In the genomic region with DNA sequence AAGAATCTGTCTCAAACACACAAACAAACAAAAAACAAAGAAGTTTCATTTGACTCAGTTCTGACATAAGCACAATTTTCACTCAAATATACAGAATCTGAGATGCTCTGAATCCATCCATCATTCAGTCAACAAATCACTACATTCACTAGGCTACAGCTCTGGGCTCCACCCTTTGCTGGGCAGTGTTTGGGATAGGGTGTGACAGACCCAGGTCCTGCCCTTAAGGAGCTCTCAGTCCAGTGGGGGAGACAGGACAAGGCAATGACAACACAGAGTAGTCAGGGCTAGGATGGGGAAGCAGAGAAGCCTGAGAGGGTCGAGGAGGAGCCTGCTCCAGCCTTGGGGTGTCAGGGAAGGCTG, we compare ENCODE assay signal across 17 cellular contexts. TPM values are rescaled to one million over a fixed set of nuclear protein-coding genes. Genes with fewer than 3 reads are reported as not detected.
DNase-seq lines count a peak whose midpoint lies in the region; ATAC-seq, FAIRE-seq and TF ChIP-seq lines count a peak whose summit lies in the region.
"Had no signal": no experiment of that assay in that cellular context is flagged by ENCODE, and none has a peak within 500 bp of the region (broad histone marks: within the 10 kb centered on the region; RNA-seq: fewer than 3 reads in every experiment).

No MANE protein-coding gene starts in this region.

- CTCF ChIA-PET in HepG2 (lab: Yijun Ruan, JAX; ENCODE audit: low intra/inter-chr PET ratio, low total read pairs) = no interaction called here

- TF ChIP-seq CTCF in endothelial cell (IDR thresholded peaks at IDR 0.05; ENCODE audit: unreplicated experiment) (no peak), neural cell (IDR thresholded peaks at IDR 0.05; ENCODE audit: poor library complexity, severe bottlenecking) (no peak), HepG2 (CRISPR knock-in tag; IDR thresholded peaks at IDR 0.05) (no peak)

- POLR2A ChIA-PET in HepG2 (lab: Yijun Ruan, JAX) = no interaction called here

- BruUV-seq in HepG2 (replicated peaks; lab: Mats Ljungman, UMichigan) = no TSS peak

- H2AFZ ChIP-seq in neural cell (ENCODE audit: low read depth, low read length) = no peak overlapping the region
- no peak overlapping the region for H2AFZ ChIP-seq in HepG2 (ENCODE audit: low read length)

- no peak for FAIRE-seq in HepG2 (lab: Jason Lieb, UNC)

- no peaks in the 10 kb centered on the region for H3K9me2 ChIP-seq in neural cell (ENCODE audit: insufficient read depth, low read length)

- H3K4me3 Mint-ChIP-seq in endothelial cell (ENCODE audit: unreplicated experiment) = peak overlapping the region; percentile 35
- H3K4me3 Mint-ChIP-seq: activated B cell treated with CpG ODN at 0.5 μM for 24 hours; activated T-helper 1 cell treated with anti-CD3 and anti-CD28 coated beads, Interleukin-12 subunit alpha, Interleukin-12 subunit beta, Interleukin-2, Interleukin-4 antibody, amounts not matched to agents 30 ng/mL and 10 ng/mL and 1 ng/mL, durations not matched to agents 14 hours and 24 hours and 36 hours had no signal

- no peak for DNase-seq in endothelial cell (ENCODE audit: low spot score)
- DNase-seq in activated gamma-delta T cell (lab: John Stamatoyannopoulos, UW) = no peak
- DNase-seq in NCI-H187 treated with DMSO at 0.1 percent for 48 hours (lab: John Stamatoyannopoulos, UW) = no peak
- no peak for DNase-seq in HepG2 (ENCODE audit: low spot score)
- DNase-seq: activated B cell treated with CpG ODN at 0.5 μM for 24 hours; cerebellar nuclear complex; Kasumi-1; midbrain; NCI-H2107; right lobe of liver; stimulated activated CD4-positive, alpha-beta T cell treated with anti-CD3 and anti-CD28 coated beads, Interleukin-1b, Interleukin-23, amount 100 ng/mL, for 48 hours; uterus had no signal

- no peaks in the 10 kb centered on the region for H3K36me3 ChIP-seq in ES-I3 (ENCODE audit: insufficient read depth, low read length)
- no peaks in the 10 kb centered on the region for H3K36me3 ChIP-seq in HUES64 (ENCODE audit: insufficient read depth, low read length)
- H3K36me3 ChIP-seq in neural cell (ENCODE audit: insufficient read depth, low read length) = no peaks in the 10 kb centered on the region
- H3K36me3 ChIP-seq in HepG2 (replicated peaks in 1 of 2; ENCODE audit: control insufficient read depth in 1 of 2, insufficient read depth in 2 of 2, low read length in 2 of 2) = no peaks in the 10 kb centered on the region
- H3K36me3 ChIP-seq: right lobe of liver, uterus had no signal

- H3K4me3 ChIP-seq in HUES64 (ENCODE audit: low read length) (peak overlapping the region; percentile 37; the same call in 1 of the 2 replicates), neural cell (ENCODE audit: low read length) (peak overlapping the region; percentile 58), HepG2 (replicated peaks in 1 of 3; ENCODE audit: insufficient read depth in 1 of 3, low read depth in 2 of 3, low read length in 3 of 3) (no peak overlapping the region)
- H3K4me3 ChIP-seq: right lobe of liver, uterus had no signal

- H3F3A ChIP-seq in neural cell (ENCODE audit: insufficient read depth, low read length, poor library complexity, severe bottlenecking) = no peaks in the 10 kb centered on the region

- H3K9me3 ChIP-seq in ES-I3 (ENCODE audit: control insufficient read depth, insufficient read depth, low read length) = no peaks in the 10 kb centered on the region
- H3K9me3 ChIP-seq in HUES64 (ENCODE audit: insufficient read depth, low read depth, low read length) = peaks cover 6% of the 10 kb centered on the region; the same call in 1 of the 2 replicates
- H3K9me3 ChIP-seq in neural cell (ENCODE audit: low read length) = peaks cover 3% of the 10 kb centered on the region
- H3K9me3 ChIP-seq in HepG2 (ENCODE audit: low read length) = no peaks in the 10 kb centered on the region
- H3K9me3 ChIP-seq: right lobe of liver, uterus had no signal

- TF ChIP-seq POLR2A in HepG2 (IDR thresholded peaks at IDR 0.05; ENCODE audit: insufficient read depth in 1 of 2, low read depth in 2 of 2, low read length in 2 of 2) = no peak

- H3K36me3 Mint-ChIP-seq in endothelial cell (ENCODE audit: low read depth, unreplicated experiment) = peaks cover 7% of the 10 kb centered on the region

- ATAC-seq in GM18517 (IDR thresholded peaks at IDR 0.05; ENCODE audit: unreplicated experiment) (no peak), HepG2 (no peak)

- no peaks in the 10 kb centered on the region for H3K9me3 Mint-ChIP-seq in endothelial cell (ENCODE audit: unreplicated experiment)
- H3K9me3 Mint-ChIP-seq: activated B cell treated with CpG ODN at 0.5 μM for 24 hours; activated T-helper 1 cell treated with anti-CD3 and anti-CD28 coated beads, Interleukin-12 subunit alpha, Interleukin-12 subunit beta, Interleukin-2, Interleukin-4 antibody, amounts not matched to agents 30 ng/mL and 10 ng/mL and 1 ng/mL, durations not matched to agents 14 hours and 24 hours and 36 hours had no signal

- H3K27ac ChIP-seq in HUES64 (ENCODE audit: low read depth, low read length) (no peak overlapping the region), neural cell (ENCODE audit: low read length) (no peak overlapping the region), HepG2 (ENCODE audit: extremely low read length, insufficient read depth, low read length) (no peak overlapping the region)
- H3K27ac ChIP-seq: right lobe of liver, uterus had no signal

- TF ChIP-seq RAD21 in neural cell (conservative IDR thresholded peaks at IDR 0.05) (no peak), HepG2 (CRISPR knock-in tag; IDR thresholded peaks at IDR 0.05) (no peak)

- H3K79me2 ChIP-seq in neural cell (replicated peaks; ENCODE audit: insufficient read depth, low read length) (no peaks in the 10 kb centered on the region), HepG2 (ENCODE audit: insufficient read depth, low read length) (no peaks in the 10 kb centered on the region)

- WGBS in HUES64 = 33% methylated on average over 1 of the region's 1 CpG
- WGBS in HepG2 (ENCODE audit: low lambda C conversion rate) = no CpG with 5 or more reads among the region's 1 CpG

- no peaks in the 10 kb centered on the region for H3K4me1 ChIP-seq in ES-I3 (ENCODE audit: insufficient read depth, low read length)
- no peaks in the 10 kb centered on the region for H3K4me1 ChIP-seq in HUES64 (ENCODE audit: insufficient read depth, low read length)
- no peaks in the 10 kb centered on the region for H3K4me1 ChIP-seq in HepG2 (ENCODE audit: insufficient read depth, low read length)

- H3K4me2 ChIP-seq in neural cell (ENCODE audit: low read length) (no peak overlapping the region), HepG2 (ENCODE audit: low read depth, low read length) (no peak overlapping the region)

- peaks cover 19% of the 10 kb centered on the region for H3K27me3 Mint-ChIP-seq in endothelial cell (ENCODE audit: unreplicated experiment)

- in situ Hi-C loops in HepG2 (cut with HindIII; ENCODE audit: extremely low pct_ligation_motif_present, low pct_unique_long_range_greater_than_20kb) = no loop called here

- H3K4me1 Mint-ChIP-seq in endothelial cell (ENCODE audit: unreplicated experiment) = peaks cover 3% of the 10 kb centered on the region

- H4K20me1 ChIP-seq in neural cell (ENCODE audit: insufficient read depth) (no peaks in the 10 kb centered on the region), HepG2 (ENCODE audit: insufficient read depth, low read length) (no peaks in the 10 kb centered on the region)

- intact Hi-C loops in HepG2 (cut with micrococcal nuclease; ENCODE audit: unreplicated experiment) = no loop called here

- no peak overlapping the region for H3K27ac Mint-ChIP-seq in endothelial cell (ENCODE audit: unreplicated experiment)
- H3K27ac Mint-ChIP-seq: activated B cell treated with CpG ODN at 0.5 μM for 24 hours; activated T-helper 1 cell treated with anti-CD3 and anti-CD28 coated beads, Interleukin-12 subunit alpha, Interleukin-12 subunit beta, Interleukin-2, Interleukin-4 antibody, amounts not matched to agents 30 ng/mL and 10 ng/mL and 1 ng/mL, durations not matched to agents 14 hours and 24 hours and 36 hours had no signal

- H3K9ac ChIP-seq in ES-I3 (ENCODE audit: low read depth, low read length) (peak overlapping the region; percentile 17; the same call in 1 of the 2 replicates), HUES64 (ENCODE audit: low read depth, low read length) (no peak overlapping the region), neural cell (ENCODE audit: low read length) (no peak overlapping the region), HepG2 (ENCODE audit: insufficient read depth, low read depth, low read length) (no peak overlapping the region)

- H3K27me3 ChIP-seq in HUES64 (ENCODE audit: insufficient read depth, low read length) = peaks cover 78% of the 10 kb centered on the region
- peaks cover 47% of the 10 kb centered on the region for H3K27me3 ChIP-seq in neural cell (ENCODE audit: insufficient read depth, low read depth, low read length)
- H3K27me3 ChIP-seq in HepG2 (ENCODE audit: control insufficient read depth in 1 of 2, insufficient read depth in 2 of 2, low read length in 2 of 2) = peaks cover 2 to 3% of the 10 kb centered on the region in 2 experiments; a peak in 2 of 5 replicates
- H3K27me3 ChIP-seq: uterus had no signal

- TF ChIP-seq EP300 in neural cell (conservative IDR thresholded peaks at IDR 0.05; ENCODE audit: poor library complexity, severe bottlenecking) (no peak), HepG2 (IDR thresholded peaks at IDR 0.05; ENCODE audit: low read depth in 2 of 2, low read length in 2 of 2) (no peak), HepG2 (CRISPR knock-in tag; IDR thresholded peaks at IDR 0.05; ENCODE audit: borderline replicate concordance) (no peak)

RNA-seq across cellular contexts. Expression of gene SPTBN4, which starts 45.3 kb away (rescaled TPM):
- polyA plus RNA-seq in HUES64 (2013, experiment 1 of 2) = 0.80 TPM
- 1.6 TPM for polyA plus RNA-seq in HUES64 (2013, experiment 2 of 2)
- total RNA-seq in endothelial cell (ENCODE audit: unreplicated experiment) (0.49 TPM), HepG2 (2016; rRNA removed; fragmentation: Illumina TruSeq; extraction: Trizol) (0.11 TPM in 1 of 2 replicates, not detected in the other)
- polyA plus RNA-seq in neural cell (10.4 and 12.7 TPM in 2 replicates), HepG2 (2011; rRNA removed) (0.08 and 0.11 TPM in 2 replicates)
- 9.6 and 10.2 TPM in 2 replicates for polyA minus RNA-seq in neural cell
- total RNA-seq in HepG2 (2016; cell fraction: cytosol; rRNA removed; fragmentation: Illumina TruSeq; extraction: Trizol; ENCODE audit: low read depth) = not detected in 2 replicates
- total RNA-seq in HepG2 (2016; cell fraction: insoluble cytoplasmic fraction; rRNA removed; fragmentation: Illumina TruSeq; extraction: Trizol) = not detected in 2 replicates
- not detected in 2 replicates for total RNA-seq in HepG2 (2016; cell fraction: membrane; rRNA removed; fragmentation: Illumina TruSeq; extraction: Trizol)
- not detected in 2 replicates for total RNA-seq in HepG2 (2016; cell fraction: nucleus; rRNA removed; fragmentation: Illumina TruSeq; extraction: Trizol)
- polyA plus RNA-seq in HepG2 (2011; cell fraction: cytosol; rRNA removed) = 0.04 and 0.11 TPM in 2 replicates
- polyA plus RNA-seq in HepG2 (2011; cell fraction: nucleus; rRNA removed) = 0.26 and 0.29 TPM in 2 replicates
- polyA plus RNA-seq in HepG2 (2012) = 0.11 TPM in 2 replicates
- polyA plus RNA-seq in HepG2 (2016; cell fraction: cytosol; fragmentation: Illumina TruSeq; extraction: Trizol; ENCODE audit: low read depth) = not detected in 2 replicates
- not detected in 2 replicates for polyA plus RNA-seq in HepG2 (2016; cell fraction: insoluble cytoplasmic fraction; fragmentation: Illumina TruSeq; extraction: Trizol; ENCODE audit: low read depth)
- not detected in 2 replicates for polyA plus RNA-seq in HepG2 (2016; cell fraction: membrane; fragmentation: Illumina TruSeq; extraction: Trizol; ENCODE audit: low read depth)
- not detected in 2 replicates for polyA plus RNA-seq in HepG2 (2016; cell fraction: nucleus; fragmentation: Illumina TruSeq; extraction: Trizol; ENCODE audit: insufficient read depth, low read depth)
- polyA minus RNA-seq in HepG2 (2011; rRNA and poly(A)+ RNA removed; ENCODE audit: low replicate concordance) = 0.30 and 1.5 TPM in 2 replicates
- polyA minus RNA-seq in HepG2 (2011; cell fraction: cytosol; rRNA and poly(A)+ RNA removed) = not detected in 2 replicates
- polyA minus RNA-seq in HepG2 (2011; cell fraction: nucleus; rRNA and poly(A)+ RNA removed) = not detected in 2 replicates

RNA-seq across cellular contexts. Expression of gene BLVRB, which starts 46.5 kb away (rescaled TPM):
- polyA plus RNA-seq in HUES64 (2013, experiment 1 of 2) = 17.7 TPM
- polyA plus RNA-seq in HUES64 (2013, experiment 2 of 2) = 21.0 TPM
- 17.5 TPM for total RNA-seq in endothelial cell (ENCODE audit: unreplicated experiment)
- 5.0 and 9.9 TPM in 2 replicates for polyA plus RNA-seq in neural cell
- polyA minus RNA-seq in neural cell = 2.2 TPM in 2 replicates
- total RNA-seq in HepG2 (2016; rRNA removed; fragmentation: Illumina TruSeq; extraction: Trizol) = 25.9 and 32.7 TPM in 2 replicates
- 8.2 and 10.9 TPM in 2 replicates for total RNA-seq in HepG2 (2016; cell fraction: cytosol; rRNA removed; fragmentation: Illumina TruSeq; extraction: Trizol; ENCODE audit: low read depth)
- total RNA-seq in HepG2 (2016; cell fraction: insoluble cytoplasmic fraction; rRNA removed; fragmentation: Illumina TruSeq; extraction: Trizol) = 28.3 and 39.1 TPM in 2 replicates
- 7.6 and 7.9 TPM in 2 replicates for total RNA-seq in HepG2 (2016; cell fraction: membrane; rRNA removed; fragmentation: Illumina TruSeq; extraction: Trizol)
- 9.9 and 11.1 TPM in 2 replicates for total RNA-seq in HepG2 (2016; cell fraction: nucleus; rRNA removed; fragmentation: Illumina TruSeq; extraction: Trizol)
- polyA plus RNA-seq in HepG2 (2011; rRNA removed) = 51.4 and 75.9 TPM in 2 replicates
- polyA plus RNA-seq in HepG2 (2011; cell fraction: cytosol; rRNA removed) = 66.0 and 107 TPM in 2 replicates
- 44.9 and 46.6 TPM in 2 replicates for polyA plus RNA-seq in HepG2 (2011; cell fraction: nucleus; rRNA removed)
- 39.5 and 39.8 TPM in 2 replicates for polyA plus RNA-seq in HepG2 (2012)
- polyA plus RNA-seq in HepG2 (2016; cell fraction: cytosol; fragmentation: Illumina TruSeq; extraction: Trizol; ENCODE audit: low read depth) = 10.5 and 11.4 TPM in 2 replicates
- 31.5 and 40.3 TPM in 2 replicates for polyA plus RNA-seq in HepG2 (2016; cell fraction: insoluble cytoplasmic fraction; fragmentation: Illumina TruSeq; extraction: Trizol; ENCODE audit: low read depth)
- 6.6 and 8.8 TPM in 2 replicates for polyA plus RNA-seq in HepG2 (2016; cell fraction: membrane; fragmentation: Illumina TruSeq; extraction: Trizol; ENCODE audit: low read depth)
- 18.0 and 18.8 TPM in 2 replicates for polyA plus RNA-seq in HepG2 (2016; cell fraction: nucleus; fragmentation: Illumina TruSeq; extraction: Trizol; ENCODE audit: insufficient read depth, low read depth)
- polyA minus RNA-seq in HepG2 (2011; rRNA and poly(A)+ RNA removed; ENCODE audit: low replicate concordance) = 42.8 and 149 TPM in 2 replicates
- 28.8 and 32.2 TPM in 2 replicates for polyA minus RNA-seq in HepG2 (2011; cell fraction: cytosol; rRNA and poly(A)+ RNA removed)
- 6.0 and 10.4 TPM in 2 replicates for polyA minus RNA-seq in HepG2 (2011; cell fraction: nucleus; rRNA and poly(A)+ RNA removed)

Comparison
In these comparisons a context has a peak if more than half of its experiments do, and no peak if none do; other contexts are left out.
1. H3K4me3 ChIP-seq: peak in HUES64 (single experiment) and neural cell (single experiment); none in HepG2 (0 of 3).